ENCODE assay signal across 22 cellular contexts in the genomic region with DNA sequence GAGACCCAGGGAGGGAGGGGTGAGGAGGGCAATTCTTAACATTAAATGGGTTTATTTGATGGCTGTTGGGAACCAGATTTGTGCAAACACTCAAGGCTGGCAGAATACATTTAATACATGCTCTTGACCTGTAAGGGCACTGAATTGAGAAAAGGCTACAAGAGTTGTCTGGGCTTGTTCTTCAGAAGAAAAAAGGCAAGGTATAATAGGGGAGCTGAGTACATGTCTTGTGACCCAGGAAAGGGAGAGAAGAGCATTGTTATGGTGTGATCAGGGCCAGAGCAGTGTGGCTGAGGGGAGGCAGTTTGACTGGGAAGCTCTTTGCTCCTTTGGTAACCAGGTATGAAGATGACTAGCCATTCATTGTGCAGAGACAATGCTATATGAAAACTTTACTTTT. TPM values are rescaled to one million over a fixed set of nuclear protein-coding genes. Genes with fewer than 3 reads are reported as not detected.
DNase-seq lines count a peak whose midpoint lies in the region; ATAC-seq and TF ChIP-seq lines count a peak whose summit lies in the region.
"Had no signal": no experiment of that assay in that cellular context is flagged by ENCODE, and none has a peak within 500 bp of the region (broad histone marks: within the 10 kb centered on the region; RNA-seq: fewer than 3 reads in every experiment).

No MANE protein-coding gene starts in this region.

- peaks cover 41% of the 10 kb centered on the region for H3K4me1 Mint-ChIP-seq in activated CD8-positive, alpha-beta memory T cell treated with anti-CD3 and anti-CD28 coated beads, Interleukin-2, amount 10 ng/mL, durations not matched to agents 7 days and 5 days

- no peaks in the 10 kb centered on the region for H3K27me3 Mint-ChIP-seq in activated CD8-positive, alpha-beta memory T cell treated with anti-CD3 and anti-CD28 coated beads, Interleukin-2, amount 10 ng/mL, durations not matched to agents 7 days and 5 days
- H3K27me3 Mint-ChIP-seq: activated naive CD8-positive, alpha-beta T cell had no signal

- CTCF ChIA-PET in activated CD8-positive, alpha-beta memory T cell treated with anti-CD3 and anti-CD28 coated beads, Interleukin-2, amount 10 ng/mL, durations not matched to agents 7 days and 5 days (lab: Charles Lee), result interaction anchor here (1.5 to 5.9 kb wide), 6 partner anchors 8 to 153 kb away, joined by 6 to 40 read pairs (median 7); a partner anchor contains a TSS

- H3K9me3 ChIP-seq in WERI-Rb-1 (ENCODE audit: severe bottlenecking) (no peaks in the 10 kb centered on the region), spleen (no peaks in the 10 kb centered on the region)
- H3K9me3 ChIP-seq: SJCRH30 had no signal

- no peaks in the 10 kb centered on the region for H3K9me3 Mint-ChIP-seq in activated CD8-positive, alpha-beta memory T cell treated with anti-CD3 and anti-CD28 coated beads, Interleukin-2, amount 10 ng/mL, durations not matched to agents 7 days and 5 days (ENCODE audit: low read depth)

- H3K27me3 ChIP-seq in HL-60 (ENCODE audit: insufficient read depth, poor library complexity, severe bottlenecking) (no peaks in the 10 kb centered on the region), WERI-Rb-1 (ENCODE audit: insufficient read depth, low read depth, severe bottlenecking) (no peaks in the 10 kb centered on the region), spleen (replicated peaks in 1 of 7) (no peaks in the 10 kb centered on the region)
- H3K27me3 ChIP-seq: brain microvascular endothelial cell, SJCRH30 had no signal

- H3K36me3 Mint-ChIP-seq in activated CD8-positive, alpha-beta memory T cell treated with anti-CD3 and anti-CD28 coated beads, Interleukin-2, amount 10 ng/mL, durations not matched to agents 7 days and 5 days, result peaks cover 6% of the 10 kb centered on the region

- no peak overlapping the region for H3K4me3 ChIP-seq in HL-60 (replicated peaks; ENCODE audit: insufficient read depth, low read length)
- H3K4me3 ChIP-seq in WERI-Rb-1 (ENCODE audit: low read depth, low read length), result no peak overlapping the region
- H3K4me3 ChIP-seq in spleen, result no peak overlapping the region
- H3K4me3 ChIP-seq: GM23248, SJCRH30 had no signal

- no peak overlapping the region for H3K4me3 Mint-ChIP-seq in activated CD8-positive, alpha-beta memory T cell treated with anti-CD3 and anti-CD28 coated beads, Interleukin-2, amount 10 ng/mL, durations not matched to agents 7 days and 5 days

- peaks cover 10 to 35% (median 28%) of the 10 kb centered on the region in 6 donors for H3K4me1 ChIP-seq in spleen
- H3K4me1 ChIP-seq: SJCRH30 had no signal

- intact Hi-C loops in spleen (cut with DNase I; ENCODE audit: low total_unique reads), result no loop called here

- DNase-seq in activated CD8-positive, alpha-beta memory T cell treated with anti-CD3 and anti-CD28 coated beads, Interleukin-2, amount 10 ng/mL, durations not matched to agents 7 days and 5 days, result no peak
- no peak for DNase-seq in activated CD8-positive, alpha-beta memory T cell treated with anti-CD3 and anti-CD28 coated beads for 24 hours
- no peak for DNase-seq in HL-60 (ENCODE audit: low read depth in 1 of 2, low spot score in 1 of 2)
- DNase-seq in WERI-Rb-1, result no peak
- DNase-seq in spleen, result no peak
- no peak for DNase-seq in stimulated activated CD4-positive, alpha-beta T cell treated with anti-CD3 and anti-CD28 coated beads, Interleukin-15, amount 100 ng/mL, for 24 hours
- no peak for DNase-seq in HCEC 1CT
- DNase-seq: activated CD4-positive, alpha-beta T cell treated with anti-CD3 and anti-CD28 coated beads for 4 hours; activated T-cell treated with anti-CD3 and anti-CD28 coated beads, Interleukin-2, amount 50 U/mL, for 1 hour; brain microvascular endothelial cell; DMS 273 treated with DMSO at 0.1 percent for 48 hours; GM23248; head of caudate nucleus; naive thymus-derived CD4-positive, alpha-beta T cell; NCI-H1048; NCI-H446; PC-3; SJCRH30; small intestine; T-helper 9 cell had no signal

- H3K27ac ChIP-seq in HL-60 (replicated peaks) (peak overlapping the region; percentile 70), WERI-Rb-1 (0 out of 2 replicates have a peak overlapping the region, but pooled peaks have one; percentile 18), spleen (peak overlapping the region in 5 of 8 donors; percentile 63 to 79 (median 66))
- H3K27ac ChIP-seq: brain microvascular endothelial cell, GM23248, SJCRH30 had no signal

- H3K36me3 ChIP-seq in WERI-Rb-1 (no peaks in the 10 kb centered on the region), spleen (no peaks in the 10 kb centered on the region)
- H3K36me3 ChIP-seq: brain microvascular endothelial cell, SJCRH30 had no signal

- no peak for ATAC-seq in activated CD8-positive, alpha-beta memory T cell treated with anti-CD3 and anti-CD28 coated beads, Interleukin-2, amount 10 ng/mL, durations not matched to agents 7 days and 5 days
- no peak for ATAC-seq in GM21619 (IDR thresholded peaks at IDR 0.05; ENCODE audit: unreplicated experiment)
- ATAC-seq: naive thymus-derived CD4-positive, alpha-beta T cell; PC-3 had no signal

- peak overlapping the region; percentile 20 for H3K27ac Mint-ChIP-seq in activated CD8-positive, alpha-beta memory T cell treated with anti-CD3 and anti-CD28 coated beads, Interleukin-2, amount 10 ng/mL, durations not matched to agents 7 days and 5 days

- no peak for TF ChIP-seq CTCF in HL-60 (IDR thresholded peaks at IDR 0.05; ENCODE audit: insufficient read depth, low read length)
- no peak for TF ChIP-seq CTCF in WERI-Rb-1 (IDR thresholded peaks at IDR 0.05; ENCODE audit: low read depth, low read length)
- TF ChIP-seq CTCF in spleen (IDR thresholded peaks at IDR 0.05 in 8 of 11, conservative IDR thresholded peaks at IDR 0.05 in 3 of 11), result no peak

- TF ChIP-seq POLR2A in spleen (IDR thresholded peaks at IDR 0.05), result no peak

RNA-seq across cellular contexts. Expression of a gene that starts 18.9 kb away (rescaled TPM):
- under 1 TPM; 0.23 TPM for total RNA-seq in activated CD8-positive, alpha-beta memory T cell treated with anti-CD3 and anti-CD28 coated beads, Interleukin-2, amount 10 ng/mL, durations not matched to agents 7 days and 5 days
- total RNA-seq in spleen, result under 1 TPM; 0.10 to 0.51 (median 0.23) TPM
- polyA plus RNA-seq in spleen, result under 1 TPM; 0.09 to 0.22 (median 0.15) TPM
- total RNA-seq: GM23248 had no signal
- polyA plus RNA-seq: naive thymus-derived CD4-positive, alpha-beta T cell had no signal

Comparison
In these comparisons a context has a peak if more than half of its experiments do, and no peak if none do; other contexts are left out.
1. H3K27ac ChIP-seq: peak in every context shown above with its lines; median percentile 70 in HL-60; 66 in spleen; 18 in WERI-Rb-1.